ENCODE assay signal across 8 cellular contexts in genomic region chr7:75711634-75712494, GRCh38. TPM values are rescaled to one million over a fixed set of nuclear protein-coding genes. Genes with fewer than 3 reads are reported as not detected.
DNase-seq lines count a peak whose midpoint lies in the region; FAIRE-seq and TF ChIP-seq lines count a peak whose summit lies in the region.
"Had no signal": no experiment of that assay in that cellular context is flagged by ENCODE, and none has a peak within 500 bp of the region (broad histone marks: within the 10 kb centered on the region; RNA-seq: fewer than 3 reads in every experiment).

No MANE protein-coding gene starts in this region.

- H3K27me3 ChIP-seq in MM.1S (replicated peaks; ENCODE audit: insufficient read depth, low read length) (no peaks in the 10 kb centered on the region), astrocyte (ENCODE audit: insufficient read depth, low read length) (no peaks in the 10 kb centered on the region), thymus (ENCODE audit: control insufficient read depth, insufficient read depth) (no peaks in the 10 kb centered on the region)

- H3K9ac ChIP-seq in MM.1S (ENCODE audit: low read length) (peak overlapping the region; percentile 20; the same call in 1 of the 2 replicates), astrocyte (ENCODE audit: low read length) (peak overlapping the region; percentile 47)

- no peaks in the 10 kb centered on the region for H3K36me3 ChIP-seq in MM.1S (replicated peaks; ENCODE audit: insufficient read depth, low read length)
- no peaks in the 10 kb centered on the region for H3K36me3 ChIP-seq in astrocyte (ENCODE audit: insufficient read depth, low read length)
- H3K36me3 ChIP-seq in thymus (ENCODE audit: control insufficient read depth, insufficient read depth) = no peaks in the 10 kb centered on the region

- H3K4me3 ChIP-seq in MM.1S (ENCODE audit: low read length) (0 out of 2 replicates have a peak overlapping the region, but pooled peaks have one; percentile 10), astrocyte (ENCODE audit: insufficient read depth, low read depth, low read length) (no peak overlapping the region), thymus (ENCODE audit: low read length) (no peak overlapping the region)

- peak; percentile 26 for FAIRE-seq in astrocyte (lab: Jason Lieb, UNC)

- peaks cover 4% of the 10 kb centered on the region; the same call in 1 of the 2 replicates for H3F3A ChIP-seq in MM.1S (ENCODE audit: insufficient read depth, low read length)

- H2AFZ ChIP-seq in MM.1S (ENCODE audit: low read length) (peak overlapping the region; percentile 42), astrocyte (ENCODE audit: low read depth, low read length) (peak overlapping the region; percentile 24)

- peak overlapping the region; percentile 56 for H3K4me2 ChIP-seq in MM.1S (ENCODE audit: low read depth, low read length)
- peak overlapping the region; percentile 42 for H3K4me2 ChIP-seq in astrocyte (ENCODE audit: low read length)

- H3K9me3 ChIP-seq in MM.1S (replicated peaks; ENCODE audit: insufficient read depth, low read length) (no peaks in the 10 kb centered on the region), astrocyte (ENCODE audit: insufficient read depth, low read depth, low read length) (peaks cover 7% of the 10 kb centered on the region), thymus (ENCODE audit: control insufficient read depth) (no peaks in the 10 kb centered on the region)

- H3K9me3 Mint-ChIP-seq in astrocyte (ENCODE audit: unreplicated experiment) = peaks cover 12% of the 10 kb centered on the region

- H3K4me1 Mint-ChIP-seq in astrocyte (ENCODE audit: low read depth, unreplicated experiment) = peaks cover 23% of the 10 kb centered on the region

- peak overlapping the region; percentile 95 for H3K27ac Mint-ChIP-seq in astrocyte (ENCODE audit: unreplicated experiment)

- H3K79me2 ChIP-seq in MM.1S (ENCODE audit: low read length) = no peaks in the 10 kb centered on the region
- H3K79me2 ChIP-seq in astrocyte (ENCODE audit: insufficient read depth, low read length) = no peaks in the 10 kb centered on the region

- no peaks in the 10 kb centered on the region for H3K27me3 Mint-ChIP-seq in astrocyte (ENCODE audit: low read depth, unreplicated experiment)

- peaks cover 5% of the 10 kb centered on the region for H3K36me3 Mint-ChIP-seq in astrocyte (ENCODE audit: low read depth, unreplicated experiment)

- no peak for TF ChIP-seq CTCF in MM.1S (IDR thresholded peaks at IDR 0.05; ENCODE audit: low read length)
- no peak for TF ChIP-seq CTCF in astrocyte (IDR thresholded peaks at IDR 0.05; ENCODE audit: insufficient read depth, low read depth, low read length)

- peak overlapping the region; percentile 45; the same call in 1 of the 2 replicates for H3K27ac ChIP-seq in MM.1S (ENCODE audit: low read length)
- peak overlapping the region; percentile 44 for H3K27ac ChIP-seq in astrocyte (ENCODE audit: low read depth, low read length)
- H3K27ac ChIP-seq in thymus (ENCODE audit: low read depth) = peak overlapping the region; percentile 40

- WGBS in thymus = 12% methylated on average over 10 of the region's 10 CpGs

- DNase-seq in MM.1S (peak; percentile 21), astrocyte (ENCODE audit: low read depth) (peak; percentile 74), islet precursor cell (peak; percentile 87), NCI-H69 (lab: John Stamatoyannopoulos, UW) (no peak), T-helper 1 cell (no peak)
- DNase-seq in stimulated activated naive CD4-positive, alpha-beta T cell treated with Interleukin-2 at 50 U/mL for 16 hours (lab: John Stamatoyannopoulos, UW) = no peak
- DNase-seq: activated CD4-positive, alpha-beta T cell treated with anti-CD3 and anti-CD28 coated beads, Interleukin-2, amount 50 U/mL, for 1 hour had no signal

- no peak overlapping the region for H3K4me3 Mint-ChIP-seq in astrocyte (ENCODE audit: unreplicated experiment)

- no peaks in the 10 kb centered on the region for H4K20me1 ChIP-seq in MM.1S (ENCODE audit: insufficient read depth, low read length)
- H4K20me1 ChIP-seq in astrocyte (ENCODE audit: insufficient read depth, low read length) = no peaks in the 10 kb centered on the region

- peaks cover 16% of the 10 kb centered on the region for H3K4me1 ChIP-seq in MM.1S (ENCODE audit: low read length)
- H3K4me1 ChIP-seq in astrocyte (ENCODE audit: insufficient read depth, low read length) = peaks cover 19% of the 10 kb centered on the region
- H3K4me1 ChIP-seq in thymus (ENCODE audit: control insufficient read depth, insufficient read depth, low read length) = peaks cover 5% of the 10 kb centered on the region

- H3K9me2 ChIP-seq in MM.1S (replicated peaks; ENCODE audit: insufficient read depth, low read length) = no peaks in the 10 kb centered on the region

RNA-seq across cellular contexts. Expression of gene HIP1, which starts 26.9 kb away (rescaled TPM):
- total RNA-seq in astrocyte = 14.0 and 15.4 TPM in 2 replicates
- 3.5 TPM for polyA plus RNA-seq in thymus

Comparison
In these comparisons a context has a peak if more than half of its experiments do, and no peak if none do; other contexts are left out.
1. DNase-seq: peak in MM.1S (single experiment), astrocyte (single experiment) and islet precursor cell (single experiment); none in stimulated activated naive CD4-positive, alpha-beta T cell treated with Interleukin-2 at 50 U/mL for 16 hours (single experiment), NCI-H69 (single experiment) and T-helper 1 cell (0 of 5).
2. Peak in every context shown above with its lines, with median percentiles within 50 percentile points of each other: H3K27ac ChIP-seq.